In genomic region chr15:55638764-55639163, GRCh38 we compare ENCODE assay signal across 34 cellular contexts. TPM values are rescaled to one million over a fixed set of nuclear protein-coding genes. Genes with fewer than 3 reads are reported as not detected.
"Had no signal": no experiment of that assay in that cellular context is flagged by ENCODE, and none has a peak within 500 bp of the region (broad histone marks: within the 10 kb centered on the region; RNA-seq: fewer than 3 reads in every experiment).

No MANE protein-coding gene starts in this region.

- DNase-seq: activated B cell treated with CpG ODN at 0.5 μM for 24 hours; activated CD4-positive, alpha-beta memory T cell treated with anti-CD3 and anti-CD28 coated beads for 36 hours; activated CD4-positive, alpha-beta T cell treated with anti-CD3 and anti-CD28 coated beads for 4 hours; activated CD4-positive, alpha-beta T cell treated with anti-CD3 and anti-CD28 coated beads, Interleukin-2, amount 10 ng/mL, durations not matched to agents 24 days and 14 days; activated CD4-positive, alpha-beta T cell treated with anti-CD3 and anti-CD28 coated beads, Interleukin-2, amount 50 U/mL, for 1 hour; activated CD4-positive, alpha-beta T cell treated with anti-CD3 and anti-CD28 coated beads, Interleukin-2, amount 50 U/mL, for 4 hours; activated CD4-positive, CD25-positive, alpha-beta regulatory T cell treated with anti-CD3 and anti-CD28 coated beads, Interleukin-2, amount 50 U/mL, for 72 hours; activated CD8-positive, alpha-beta memory T cell treated with anti-CD3 and anti-CD28 coated beads, Interleukin-2, amount 50 U/mL, for 4 hours; activated CD8-positive, alpha-beta T cell treated with anti-CD3 and anti-CD28 coated beads for 36 hours; activated effector memory CD4-positive, alpha-beta T cell treated with anti-CD3 and anti-CD28 coated beads, Interleukin-2, amount 50 U/mL, for 16 hours; activated gamma-delta T cell treated with Interleukin-2 at 50 U/mL for 16 hours; activated naive CD4-positive, alpha-beta T cell; activated naive CD4-positive, alpha-beta T cell treated with anti-CD3 and anti-CD28 coated beads for 36 hours; activated naive CD4-positive, alpha-beta T cell treated with anti-CD3 and anti-CD28 coated beads, Interleukin-2, amount 50 U/mL, for 16 hours; activated naive CD8-positive, alpha-beta T cell treated with anti-CD3 and anti-CD28 coated beads for 36 hours; activated T-cell treated with anti-CD3 and anti-CD28 coated beads for 4 hours; activated T-cell treated with anti-CD3 and anti-CD28 coated beads, Interleukin-2, amount 50 U/mL, for 1 hour; activated T-cell treated with anti-CD3 and anti-CD28 coated beads, Interleukin-2, amount 50 U/mL, for 4 hours; activated T-cell treated with anti-CD3 and anti-CD28 coated beads, Interleukin-2, amount 50 U/mL, for 72 hours; adrenal gland; amniotic stem cell; aorta; body of pancreas; brain microvascular endothelial cell; central memory CD4-positive, alpha-beta T cell; T-helper 2 cell; T-helper 9 cell had no signal

- H3K9me3 ChIP-seq: adrenal gland, body of pancreas, breast epithelium had no signal

- H3K4me3 ChIP-seq: adrenal gland, body of pancreas, breast epithelium had no signal

- H3K27ac ChIP-seq: adrenal gland, body of pancreas, brain microvascular endothelial cell, breast epithelium, VCaP had no signal

- ATAC-seq: activated CD8-positive, alpha-beta T cell treated with anti-CD3 and anti-CD28 coated beads for 36 hours; activated naive CD4-positive, alpha-beta T cell treated with anti-CD3 and anti-CD28 coated beads, Interleukin-2, amount 50 U/mL, for 72 hours; activated T-cell treated with anti-CD3 and anti-CD28 coated beads, Interleukin-2, amount 50 U/mL, for 4 hours; activated T-cell treated with anti-CD3 and anti-CD28 coated beads, Interleukin-2, amount 50 U/mL, for 72 hours; activated T-helper 17 cell treated with anti-CD3 and anti-CD28 coated beads, Interleukin-2, amount 50 U/mL, for 72 hours; body of pancreas had no signal

- FAIRE-seq: astrocyte, TTC549 had no signal

- H3K4me1 ChIP-seq: adrenal gland, body of pancreas, breast epithelium had no signal

- H3K36me3 ChIP-seq: adrenal gland, brain microvascular endothelial cell, breast epithelium had no signal

- H3K27me3 ChIP-seq: adrenal gland, body of pancreas, brain microvascular endothelial cell, breast epithelium had no signal

RNA-seq across cellular contexts. Expression of gene PYGO1, which starts 50.6 kb away (rescaled TPM):
- total RNA-seq: activated CD4-positive, alpha-beta memory T cell treated with anti-CD3 and anti-CD28 coated beads for 36 hours; activated CD4-positive, alpha-beta T cell treated with anti-CD3 and anti-CD28 coated beads, Interleukin-2, amount 10 ng/mL, durations not matched to agents 24 days and 14 days; activated CD8-positive, alpha-beta T cell treated with anti-CD3 and anti-CD28 coated beads for 36 hours; activated naive CD4-positive, alpha-beta T cell treated with anti-CD3 and anti-CD28 coated beads for 36 hours; activated naive CD4-positive, alpha-beta T cell treated with anti-CD3 and anti-CD28 coated beads, Interleukin-2, amount 50 U/mL, for 72 hours; activated naive CD8-positive, alpha-beta T cell treated with anti-CD3 and anti-CD28 coated beads for 36 hours; activated T-cell treated with anti-CD3 and anti-CD28 coated beads, Interleukin-2, amount 50 U/mL, for 72 hours; activated T-helper 1 cell treated with anti-CD3 and anti-CD28 coated beads, Interleukin-12 subunit alpha, Interleukin-12 subunit beta, Interleukin-2, Interleukin-4 antibody, amounts not matched to agents 30 ng/mL and 10 ng/mL and 1 ng/mL, durations not matched to agents 14 hours and 24 hours and 36 hours; activated T-helper 17 cell treated with anti-CD3 and anti-CD28 coated beads, Interleukin-2, amount 50 U/mL, for 72 hours had no signal
